Comparison of ENCODE assay signal across 18 cellular contexts in genomic region chr4:84547211-84547610, GRCh38. TPM values are rescaled to one million over a fixed set of nuclear protein-coding genes. Genes with fewer than 3 reads are reported as not detected.
"Had no signal": no experiment of that assay in that cellular context is flagged by ENCODE, and none has a peak within 500 bp of the region (broad histone marks: within the 10 kb centered on the region; RNA-seq: fewer than 3 reads in every experiment).

No MANE protein-coding gene starts in this region.

- H3K4me3 Mint-ChIP-seq: activated CD8-positive, alpha-beta memory T cell treated with anti-CD3 and anti-CD28 coated beads, Interleukin-2, amount 10 ng/mL, durations not matched to agents 7 days and 5 days; activated naive CD8-positive, alpha-beta T cell; activated T-cell treated with anti-CD3 and anti-CD28 coated beads, Interleukin-2, amount 50 U/mL, for 24 hours had no signal

- H3K27ac Mint-ChIP-seq: activated CD8-positive, alpha-beta memory T cell treated with anti-CD3 and anti-CD28 coated beads, Interleukin-2, amount 10 ng/mL, durations not matched to agents 7 days and 5 days; activated naive CD8-positive, alpha-beta T cell; activated T-cell treated with anti-CD3 and anti-CD28 coated beads, Interleukin-2, amount 50 U/mL, for 24 hours had no signal

- H3K27me3 ChIP-seq: dorsolateral prefrontal cortex, gastroesophageal sphincter, upper lobe of right lung had no signal

- H3K36me3 ChIP-seq: gastroesophageal sphincter, upper lobe of right lung had no signal

- H3K9me3 Mint-ChIP-seq: activated T-cell treated with anti-CD3 and anti-CD28 coated beads, Interleukin-2, amount 50 U/mL, for 24 hours had no signal

- ATAC-seq: activated CD8-positive, alpha-beta memory T cell treated with anti-CD3 and anti-CD28 coated beads, Interleukin-2, amount 10 ng/mL, durations not matched to agents 7 days and 5 days; gastroesophageal sphincter; left ventricle myocardium superior; psoas muscle; sciatic nerve; upper lobe of right lung had no signal

- FAIRE-seq: kidney had no signal

- H3K27ac ChIP-seq: dorsolateral prefrontal cortex, gastroesophageal sphincter, psoas muscle, upper lobe of right lung had no signal

- H3K36me3 Mint-ChIP-seq: activated CD8-positive, alpha-beta memory T cell treated with anti-CD3 and anti-CD28 coated beads, Interleukin-2, amount 10 ng/mL, durations not matched to agents 7 days and 5 days; activated naive CD8-positive, alpha-beta T cell had no signal

- H3K4me1 ChIP-seq: gastroesophageal sphincter, psoas muscle, upper lobe of right lung had no signal

- H3K9me3 ChIP-seq: gastroesophageal sphincter, psoas muscle, upper lobe of right lung had no signal

- DNase-seq: activated CD4-positive, alpha-beta T cell treated with anti-CD3 and anti-CD28 coated beads for 1 hour; activated CD4-positive, alpha-beta T cell treated with anti-CD3 and anti-CD28 coated beads, Interleukin-2, amount 50 U/mL, for 48 hours; activated CD8-positive, alpha-beta memory T cell treated with anti-CD3 and anti-CD28 coated beads, Interleukin-2, amount 10 ng/mL, durations not matched to agents 7 days and 5 days; activated gamma-delta T cell; activated T-cell treated with anti-CD3 and anti-CD28 coated beads, Interleukin-2, amount 50 U/mL, for 24 hours; anterior cingulate cortex; dorsolateral prefrontal cortex; kidney; left ventricle myocardium superior; psoas muscle; stimulated activated naive CD4-positive, alpha-beta T cell treated with Interleukin-2 at 50 U/mL for 16 hours; T-helper 2 cell; upper lobe of right lung had no signal

- H3K4me1 Mint-ChIP-seq: activated CD8-positive, alpha-beta memory T cell treated with anti-CD3 and anti-CD28 coated beads, Interleukin-2, amount 10 ng/mL, durations not matched to agents 7 days and 5 days had no signal

- H3K4me3 ChIP-seq: dorsolateral prefrontal cortex, gastroesophageal sphincter, psoas muscle, upper lobe of right lung had no signal

- H3K27me3 Mint-ChIP-seq: activated CD8-positive, alpha-beta memory T cell treated with anti-CD3 and anti-CD28 coated beads, Interleukin-2, amount 10 ng/mL, durations not matched to agents 7 days and 5 days had no signal

RNA-seq across cellular contexts. Expression of gene CDS1, which starts 35.7 kb away (rescaled TPM):
- total RNA-seq: activated CD8-positive, alpha-beta memory T cell treated with anti-CD3 and anti-CD28 coated beads, Interleukin-2, amount 10 ng/mL, durations not matched to agents 7 days and 5 days had no signal

RNA-seq across cellular contexts. Expression of gene NKX6-1, which starts 48.1 kb away (rescaled TPM):
- total RNA-seq: activated CD8-positive, alpha-beta memory T cell treated with anti-CD3 and anti-CD28 coated beads, Interleukin-2, amount 10 ng/mL, durations not matched to agents 7 days and 5 days; left ventricle myocardium superior; mesenteric fat pad; osteoblast; sciatic nerve; upper lobe of right lung had no signal
- polyA plus RNA-seq: psoas muscle had no signal
